ENCODE assay signal across 17 cellular contexts in genomic region chr11:85746640-85747039, GRCh38.
"Had no signal": no experiment of that assay in that cellular context is flagged by ENCODE, and none has a peak within 500 bp of the region (broad histone marks: within the 10 kb centered on the region; RNA-seq: fewer than 3 reads in every experiment).

No MANE protein-coding gene starts in this region.

- ATAC-seq: gastrocnemius medialis; heart left ventricle; left colon; naive thymus-derived CD4-positive, alpha-beta T cell had no signal

- H3K36me3 ChIP-seq: brain microvascular endothelial cell, gastrocnemius medialis, heart left ventricle, neutrophil, thoracic aorta had no signal

- H3K27ac ChIP-seq: brain microvascular endothelial cell, gastrocnemius medialis, heart left ventricle, neutrophil, thoracic aorta had no signal

- H3K4me3 ChIP-seq: gastrocnemius medialis, heart left ventricle, lung, thoracic aorta had no signal

- H3K4me3 Mint-ChIP-seq: activated B cell treated with CpG ODN at 0.5 μM for 24 hours; dendritic cell treated with granulocyte-macrophage colony-stimulating factor and Interleukin-4, amounts not matched to agents 40 ng/mL and 50 ng/mL, for 4 days had no signal

- H3K27ac Mint-ChIP-seq: activated B cell treated with CpG ODN at 0.5 μM for 24 hours; dendritic cell treated with granulocyte-macrophage colony-stimulating factor and Interleukin-4, amounts not matched to agents 40 ng/mL and 50 ng/mL, for 4 days had no signal

- H3K27me3 ChIP-seq: brain microvascular endothelial cell, gastrocnemius medialis, heart left ventricle, neutrophil had no signal

- H3K27me3 Mint-ChIP-seq: activated B cell treated with CpG ODN at 0.5 μM for 24 hours; activated naive CD8-positive, alpha-beta T cell treated with anti-CD3 and anti-CD28 coated beads, Interleukin-2, amount 10 ng/mL, durations not matched to agents 7 days and 5 days; dendritic cell treated with granulocyte-macrophage colony-stimulating factor and Interleukin-4, amounts not matched to agents 40 ng/mL and 50 ng/mL, for 4 days; naive thymus-derived CD4-positive, alpha-beta T cell had no signal

- H3K9me3 Mint-ChIP-seq: activated B cell treated with CpG ODN at 0.5 μM for 24 hours; activated naive CD8-positive, alpha-beta T cell treated with anti-CD3 and anti-CD28 coated beads, Interleukin-2, amount 10 ng/mL, durations not matched to agents 7 days and 5 days; dendritic cell treated with granulocyte-macrophage colony-stimulating factor and Interleukin-4, amounts not matched to agents 40 ng/mL and 50 ng/mL, for 4 days had no signal

- DNase-seq: activated B cell treated with CpG ODN at 0.5 μM for 24 hours; activated CD4-positive, alpha-beta T cell treated with anti-CD3 and anti-CD28 coated beads for 48 hours; activated CD8-positive, alpha-beta memory T cell treated with anti-CD3 and anti-CD28 coated beads for 24 hours; activated naive CD4-positive, alpha-beta T cell; activated naive CD8-positive, alpha-beta T cell treated with anti-CD3 and anti-CD28 coated beads, Interleukin-2, amount 10 ng/mL, durations not matched to agents 7 days and 5 days; brain microvascular endothelial cell; cerebellar nuclear complex; effector memory CD4-positive, alpha-beta T cell; gastrocnemius medialis; heart left ventricle; left colon; naive thymus-derived CD4-positive, alpha-beta T cell; stimulated activated CD4-positive, alpha-beta T cell treated with anti-CD3 and anti-CD28 coated beads, Interleukin-2, amount 100 ng/mL, for 24 hours had no signal

- H3K9me3 ChIP-seq: gastrocnemius medialis, heart left ventricle, neutrophil, thoracic aorta had no signal

- H3K4me1 ChIP-seq: gastrocnemius medialis had no signal
